Comparison of ENCODE assay signal across 1 cellular context in the genomic region with DNA sequence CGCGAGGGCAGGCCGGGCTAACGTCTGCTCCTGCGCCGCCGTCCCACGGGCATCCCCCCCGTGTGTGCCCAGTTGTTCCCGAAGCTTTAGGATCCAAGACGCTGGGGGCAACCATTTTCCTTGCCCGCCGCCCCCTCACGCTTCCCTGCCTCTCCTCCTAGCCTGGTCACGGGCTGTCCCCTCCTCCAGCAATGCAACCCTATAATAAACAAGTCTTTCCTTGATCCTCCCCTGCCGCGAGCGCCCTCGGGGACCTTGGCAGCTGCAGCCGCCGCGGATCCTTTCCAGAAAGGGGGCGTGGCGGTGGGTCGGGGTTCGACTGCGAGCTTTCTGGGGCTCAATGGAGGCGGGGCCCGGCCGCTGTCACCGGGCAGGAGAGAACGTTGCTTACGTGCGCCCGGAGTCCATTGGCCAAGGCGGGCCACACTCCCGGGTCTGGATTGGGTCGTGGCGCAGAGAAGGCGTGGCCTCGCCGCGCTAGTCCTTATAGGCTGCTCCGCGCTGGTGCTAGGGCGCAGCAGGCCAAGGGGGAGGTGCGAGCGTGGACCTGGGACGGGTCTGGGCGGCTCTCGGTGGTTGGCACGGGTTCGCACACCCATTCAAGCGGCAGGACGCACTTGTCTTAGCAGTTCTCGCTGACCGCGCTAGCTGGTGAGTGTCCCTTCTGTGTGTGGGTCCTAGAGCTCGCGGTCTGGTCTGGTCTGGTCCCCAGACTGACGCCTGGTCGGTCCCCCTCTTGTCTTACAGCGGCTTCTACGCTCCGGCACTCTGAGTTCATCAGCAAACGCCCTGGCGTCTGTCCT.
TF ChIP-seq lines count a peak whose summit lies in the region.

Gene DDIT4 (plus strand): TSS at position 515 of the 803 bp plus-strand sequence. CDS start 293 bp downstream, outside the sequence.

TF ChIP-seq in K562, 482 proteins besides CTCF, POLR2A, EP300 and RAD21 (continued from another document and continues in another):
- TF ChIP-seq BCLAF1 (IDR thresholded peaks at IDR 0.05; ENCODE audit: borderline replicate concordance in 1 of 2, control insufficient read depth in 1 of 2, low read depth in 2 of 2, low read length in 1 of 2) = peak in 1 of 2 experiments; percentile 65; a peak in 1 of 4 replicates
- no peak for TF ChIP-seq ESRRB (CRISPR knock-in tag; IDR thresholded peaks at IDR 0.05; ENCODE audit: borderline replicate concordance)
- TF ChIP-seq JUNB (CRISPR knock-in tag; conservative IDR thresholded peaks at IDR 0.05) = peak; percentile 72; the same call in 1 of the 2 replicates
- no peak for TF ChIP-seq ZNF253 (CRISPR knock-in tag; conservative IDR thresholded peaks at IDR 0.05)
- TF ChIP-seq ZNF24 (IDR thresholded peaks at IDR 0.05) = no peak
- no peak for TF ChIP-seq ELF1 (tag; IDR thresholded peaks at IDR 0.05)
- peak; percentile 82 for TF ChIP-seq ZNF764 (CRISPR knock-in tag; IDR thresholded peaks at IDR 0.05; ENCODE audit: low read depth)
- TF ChIP-seq ZBTB43 (CRISPR knock-in tag; IDR thresholded peaks at IDR 0.05) = no peak
- TF ChIP-seq MCM7 (IDR thresholded peaks at IDR 0.05) = no peak
- peak; percentile 99 for TF ChIP-seq POLR2AphosphoS2 (IDR thresholded peaks at IDR 0.05; ENCODE audit: low read length)
- peak; percentile 100 for TF ChIP-seq KDM5B (IDR thresholded peaks at IDR 0.05; ENCODE audit: insufficient replicate concordance, low read depth, low read length)
- peak; percentile 93 for TF ChIP-seq BHLHE40 (IDR thresholded peaks at IDR 0.05; ENCODE audit: low read length)
- TF ChIP-seq ZNF518B (CRISPR knock-in tag; IDR thresholded peaks at IDR 0.05) = no peak
- TF ChIP-seq SRSF7 (optimal IDR thresholded peaks at IDR 0.05; ENCODE audit: low read depth, low read length) = no peak
- TF ChIP-seq, protein P1, sequence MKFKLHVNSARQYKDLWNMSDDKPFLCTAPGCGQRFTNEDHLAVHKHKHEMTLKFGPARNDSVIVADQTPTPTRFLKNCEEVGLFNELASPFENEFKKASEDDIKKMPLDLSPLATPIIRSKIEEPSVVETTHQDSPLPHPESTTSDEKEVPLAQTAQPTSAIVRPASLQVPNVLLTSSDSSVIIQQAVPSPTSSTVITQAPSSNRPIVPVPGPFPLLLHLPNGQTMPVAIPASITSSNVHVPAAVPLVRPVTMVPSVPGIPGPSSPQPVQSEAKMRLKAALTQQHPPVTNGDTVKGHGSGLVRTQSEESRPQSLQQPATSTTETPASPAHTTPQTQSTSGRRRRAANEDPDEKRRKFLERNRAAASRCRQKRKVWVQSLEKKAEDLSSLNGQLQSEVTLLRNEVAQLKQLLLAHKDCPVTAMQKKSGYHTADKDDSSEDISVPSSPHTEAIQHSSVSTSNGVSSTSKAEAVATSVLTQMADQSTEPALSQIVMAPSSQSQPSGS (CRISPR knock-in tag; IDR thresholded peaks at IDR 0.05) = no peak
- TF ChIP-seq ZNF347 (CRISPR knock-in tag; IDR thresholded peaks at IDR 0.05; ENCODE audit: low read depth) = no peak
- TF ChIP-seq EGR1 (conservative IDR thresholded peaks at IDR 0.05) = no peak
- peak; percentile 94 for TF ChIP-seq PML (IDR thresholded peaks at IDR 0.05; ENCODE audit: low read length)
- TF ChIP-seq CTCFL (IDR thresholded peaks at IDR 0.05; ENCODE audit: borderline replicate concordance, insufficient read depth, low read depth, low read length, poor library complexity, severe bottlenecking) = no peak
- no peak for TF ChIP-seq BMI1 (IDR thresholded peaks at IDR 0.05; ENCODE audit: low read length)
- TF ChIP-seq RCOR1 (IDR thresholded peaks at IDR 0.05; ENCODE audit: borderline replicate concordance in 1 of 2, low read depth in 2 of 2, low read length in 2 of 2) = peak; percentile 9 to 75; a peak in 2 of 4 replicates
- TF ChIP-seq NRF1 (conservative IDR thresholded peaks at IDR 0.05 in 1 of 2, IDR thresholded peaks at IDR 0.05 in 1 of 2) = peak; percentile 84 to 88
- TF ChIP-seq EP400 (IDR thresholded peaks at IDR 0.05) = no peak
- TF ChIP-seq, protein P2, sequence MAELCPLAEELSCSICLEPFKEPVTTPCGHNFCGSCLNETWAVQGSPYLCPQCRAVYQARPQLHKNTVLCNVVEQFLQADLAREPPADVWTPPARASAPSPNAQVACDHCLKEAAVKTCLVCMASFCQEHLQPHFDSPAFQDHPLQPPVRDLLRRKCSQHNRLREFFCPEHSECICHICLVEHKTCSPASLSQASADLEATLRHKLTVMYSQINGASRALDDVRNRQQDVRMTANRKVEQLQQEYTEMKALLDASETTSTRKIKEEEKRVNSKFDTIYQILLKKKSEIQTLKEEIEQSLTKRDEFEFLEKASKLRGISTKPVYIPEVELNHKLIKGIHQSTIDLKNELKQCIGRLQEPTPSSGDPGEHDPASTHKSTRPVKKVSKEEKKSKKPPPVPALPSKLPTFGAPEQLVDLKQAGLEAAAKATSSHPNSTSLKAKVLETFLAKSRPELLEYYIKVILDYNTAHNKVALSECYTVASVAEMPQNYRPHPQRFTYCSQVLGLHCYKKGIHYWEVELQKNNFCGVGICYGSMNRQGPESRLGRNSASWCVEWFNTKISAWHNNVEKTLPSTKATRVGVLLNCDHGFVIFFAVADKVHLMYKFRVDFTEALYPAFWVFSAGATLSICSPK (IDR thresholded peaks at IDR 0.05; ENCODE audit: borderline replicate concordance) = no peak
- TF ChIP-seq, protein P3, sequence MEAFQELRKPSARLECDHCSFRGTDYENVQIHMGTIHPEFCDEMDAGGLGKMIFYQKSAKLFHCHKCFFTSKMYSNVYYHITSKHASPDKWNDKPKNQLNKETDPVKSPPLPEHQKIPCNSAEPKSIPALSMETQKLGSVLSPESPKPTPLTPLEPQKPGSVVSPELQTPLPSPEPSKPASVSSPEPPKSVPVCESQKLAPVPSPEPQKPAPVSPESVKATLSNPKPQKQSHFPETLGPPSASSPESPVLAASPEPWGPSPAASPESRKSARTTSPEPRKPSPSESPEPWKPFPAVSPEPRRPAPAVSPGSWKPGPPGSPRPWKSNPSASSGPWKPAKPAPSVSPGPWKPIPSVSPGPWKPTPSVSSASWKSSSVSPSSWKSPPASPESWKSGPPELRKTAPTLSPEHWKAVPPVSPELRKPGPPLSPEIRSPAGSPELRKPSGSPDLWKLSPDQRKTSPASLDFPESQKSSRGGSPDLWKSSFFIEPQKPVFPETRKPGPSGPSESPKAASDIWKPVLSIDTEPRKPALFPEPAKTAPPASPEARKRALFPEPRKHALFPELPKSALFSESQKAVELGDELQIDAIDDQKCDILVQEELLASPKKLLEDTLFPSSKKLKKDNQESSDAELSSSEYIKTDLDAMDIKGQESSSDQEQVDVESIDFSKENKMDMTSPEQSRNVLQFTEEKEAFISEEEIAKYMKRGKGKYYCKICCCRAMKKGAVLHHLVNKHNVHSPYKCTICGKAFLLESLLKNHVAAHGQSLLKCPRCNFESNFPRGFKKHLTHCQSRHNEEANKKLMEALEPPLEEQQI (IDR thresholded peaks at IDR 0.05) = no peak
- TF ChIP-seq HDAC1 (IDR thresholded peaks at IDR 0.05) = peak in 1 of 2 experiments; percentile 33; a peak in 2 of 4 replicates
- TF ChIP-seq, protein P4, sequence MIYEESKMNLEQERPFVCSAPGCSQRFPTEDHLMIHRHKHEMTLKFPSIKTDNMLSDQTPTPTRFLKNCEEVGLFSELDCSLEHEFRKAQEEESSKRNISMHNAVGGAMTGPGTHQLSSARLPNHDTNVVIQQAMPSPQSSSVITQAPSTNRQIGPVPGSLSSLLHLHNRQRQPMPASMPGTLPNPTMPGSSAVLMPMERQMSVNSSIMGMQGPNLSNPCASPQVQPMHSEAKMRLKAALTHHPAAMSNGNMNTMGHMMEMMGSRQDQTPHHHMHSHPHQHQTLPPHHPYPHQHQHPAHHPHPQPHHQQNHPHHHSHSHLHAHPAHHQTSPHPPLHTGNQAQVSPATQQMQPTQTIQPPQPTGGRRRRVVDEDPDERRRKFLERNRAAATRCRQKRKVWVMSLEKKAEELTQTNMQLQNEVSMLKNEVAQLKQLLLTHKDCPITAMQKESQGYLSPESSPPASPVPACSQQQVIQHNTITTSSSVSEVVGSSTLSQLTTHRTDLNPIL (CRISPR knock-in tag; IDR thresholded peaks at IDR 0.05) = peak; percentile 60; the same call in 1 of the 2 replicates
- 0 out of 2 replicates have a peak, but pooled peaks have one; percentile 40 for TF ChIP-seq ZKSCAN1 (IDR thresholded peaks at IDR 0.05; ENCODE audit: low read depth, low read length)
- peak in 1 of 2 experiments; percentile 82; a peak in 2 of 4 replicates for TF ChIP-seq KDM4B (IDR thresholded peaks at IDR 0.05; ENCODE audit: borderline replicate concordance in 2 of 2, low read depth in 1 of 2)
- no peak for TF ChIP-seq SPI1 (IDR thresholded peaks at IDR 0.05; ENCODE audit: borderline replicate concordance, low read depth, low read length)
- TF ChIP-seq THAP12 (CRISPR knock-in tag; IDR thresholded peaks at IDR 0.05) = peak; percentile 98
- no peak for TF ChIP-seq ZBTB8A (IDR thresholded peaks at IDR 0.05; ENCODE audit: partially characterized antibody)
- no peak for TF ChIP-seq MCM2 (IDR thresholded peaks at IDR 0.05; ENCODE audit: low read depth)
- no peak for TF ChIP-seq CEBPG (CRISPR knock-in tag; IDR thresholded peaks at IDR 0.05)
- TF ChIP-seq CEBPG (tag; conservative IDR thresholded peaks at IDR 0.05 in 1 of 2, IDR thresholded peaks at IDR 0.05 in 1 of 2) = no peak
